Comparison of ENCODE assay signal across 16 cellular contexts in genomic region chr3:152769523-152769922, GRCh38.
A peak's percentile ranks its signal among the peaks of the same experiment; 100 is the strongest.
DNase-seq lines count a peak whose midpoint lies in the region; ATAC-seq and TF ChIP-seq lines count a peak whose summit lies in the region.
"Had no signal": no experiment of that assay in that cellular context is flagged by ENCODE, and none has a peak within 500 bp of the region (broad histone marks: within the 10 kb centered on the region; RNA-seq: fewer than 3 reads in every experiment).

No MANE protein-coding gene starts in this region.

- no peaks in the 10 kb centered on the region for H3K36me3 ChIP-seq in breast epithelium
- H3K36me3 ChIP-seq: thoracic aorta had no signal

- H3K9me3 Mint-ChIP-seq in MCF 10A (ENCODE audit: unreplicated experiment) = no peaks in the 10 kb centered on the region

- H3K4me3 ChIP-seq in breast epithelium = no peak overlapping the region
- H3K4me3 ChIP-seq: GM23338, thoracic aorta had no signal

- intact Hi-C loops in MCF 10A (cut with micrococcal nuclease) (no loop called here), breast epithelium (cut with DNase I; ENCODE audit: low total_unique reads) (no loop called here)

- H3K27ac Mint-ChIP-seq in MCF 10A (ENCODE audit: low read depth, unreplicated experiment) = no peak overlapping the region
- H3K27ac Mint-ChIP-seq: GM23338 had no signal

- no peak overlapping the region for H3K4me3 Mint-ChIP-seq in MCF 10A (ENCODE audit: unreplicated experiment)
- H3K4me3 Mint-ChIP-seq: GM23338 had no signal

- TF ChIP-seq CTCF in MCF 10A (IDR thresholded peaks at IDR 0.05; ENCODE audit: unreplicated experiment) (no peak), breast epithelium (IDR thresholded peaks at IDR 0.05) (no peak)

- no peak for TF ChIP-seq POLR2A in breast epithelium (IDR thresholded peaks at IDR 0.05)

- H3K4me1 ChIP-seq in breast epithelium = no peaks in the 10 kb centered on the region
- H3K4me1 ChIP-seq: foreskin keratinocyte had no signal

- peak; percentile 72 for ATAC-seq in HG02763 (IDR thresholded peaks at IDR 0.05; ENCODE audit: unreplicated experiment)
- ATAC-seq: foreskin keratinocyte, GM23338, left colon had no signal

- H3K27me3 Mint-ChIP-seq in MCF 10A (ENCODE audit: insufficient read depth, unreplicated experiment) = no peaks in the 10 kb centered on the region

- CTCF ChIA-PET in MCF 10A (lab: Yijun Ruan, JAX) = no interaction called here

- H3K36me3 Mint-ChIP-seq in MCF 10A (ENCODE audit: insufficient read depth, unreplicated experiment) = no peaks in the 10 kb centered on the region

- H3K4me1 Mint-ChIP-seq in MCF 10A (ENCODE audit: insufficient read depth, unreplicated experiment) = no peaks in the 10 kb centered on the region
- H3K4me1 Mint-ChIP-seq: GM23338 had no signal

- H3K27ac ChIP-seq in breast epithelium = no peak overlapping the region
- H3K27ac ChIP-seq: foreskin keratinocyte, KMS-11, thoracic aorta had no signal

- DNase-seq in MCF 10A (ENCODE audit: unreplicated experiment) (peak; percentile 38), breast epithelium (ENCODE audit: low spot score in 2 of 2) (no peak), LHCN-M2 (ENCODE audit: low read depth) (peak; percentile 2), epidermal melanocyte (ENCODE audit: insufficient read length, low spot score) (no peak), NCI-H128 (lab: John Stamatoyannopoulos, UW; ENCODE audit: unreplicated experiment) (no peak), NCI-H187 treated with DMSO at 0.1 percent for 48 hours (lab: John Stamatoyannopoulos, UW) (no peak), GDM1 (lab: John Stamatoyannopoulos, UW) (no peak)
- DNase-seq: ACHN, left colon, NCI-H774, occipital lobe had no signal

- no peaks in the 10 kb centered on the region for H3K27me3 ChIP-seq in breast epithelium
- H3K27me3 ChIP-seq: foreskin keratinocyte had no signal

- BruUV-seq in MCF 10A (replicated peaks; lab: Mats Ljungman, UMichigan) = no TSS peak

- H3K9me3 ChIP-seq in breast epithelium = peaks cover 0 to 7% of the 10 kb centered on the region in 2 donors
- H3K9me3 ChIP-seq: thoracic aorta had no signal

- POLR2A ChIA-PET in MCF 10A (lab: Yijun Ruan, JAX) = interaction anchor here (0.8 to 0.9 kb wide), 3 partner anchors 9 to 65 kb away, joined by 3 to 4 read pairs (median 3); partner anchors contain the start of gene P2RY1

Comparison
In these comparisons a context has a peak if more than half of its experiments do, and no peak if none do; other contexts are left out.
1. DNase-seq: peak in MCF 10A (single experiment) and LHCN-M2 (single experiment); none in breast epithelium (0 of 2), epidermal melanocyte (single experiment), NCI-H128 (single experiment), NCI-H187 treated with DMSO at 0.1 percent for 48 hours (single experiment) and GDM1 (single experiment).